8 cellular contexts compared by ENCODE assay signal in genomic region chrX:54530358-54530900, GRCh38. TPM values are rescaled to one million over a fixed set of nuclear protein-coding genes. Genes with fewer than 3 reads are reported as not detected.
DNase-seq lines count a peak whose midpoint lies in the region; ATAC-seq and TF ChIP-seq lines count a peak whose summit lies in the region.

No MANE protein-coding gene starts in this region.

- H3K36me3 Mint-ChIP-seq in endodermal cell (ENCODE audit: low read depth) (peaks cover 27% of the 10 kb centered on the region), natural killer cell (no peaks in the 10 kb centered on the region)

- peak; percentile 2 for DNase-seq in RPMI7951 (ENCODE audit: low read depth)
- DNase-seq in endodermal cell: no peak
- DNase-seq in natural killer cell: no peak
- no peak for DNase-seq in inferior parietal cortex (ENCODE audit: extremely low spot score)
- DNase-seq in SW480 (ENCODE audit: low spot score): no peak
- DNase-seq in NCI-H2227 treated with DMSO at 0.1 percent for 48 hours (lab: John Stamatoyannopoulos, UW): no peak

- H3K4me3 ChIP-seq in endodermal cell (ENCODE audit: low read length): peak overlapping the region; percentile 87

- H3K9me3 ChIP-seq in endodermal cell (ENCODE audit: control insufficient read depth, low read length): no peaks in the 10 kb centered on the region

- H3K9ac ChIP-seq in endodermal cell (ENCODE audit: extremely low read depth, low read length, poor library complexity, severe bottlenecking): peak overlapping the region; percentile 59

- H3K27me3 Mint-ChIP-seq in endodermal cell (ENCODE audit: insufficient read depth) (no peaks in the 10 kb centered on the region), natural killer cell (ENCODE audit: low read depth in 2 of 2) (no peaks in the 10 kb centered on the region)

- peaks cover 15% of the 10 kb centered on the region for H3K36me3 ChIP-seq in endodermal cell (ENCODE audit: control insufficient read depth, insufficient read depth, low read length)

- H3K27ac ChIP-seq in endodermal cell (ENCODE audit: low read depth, low read length): no peak overlapping the region

- TF ChIP-seq CTCF in endodermal cell (conservative IDR thresholded peaks at IDR 0.05) (no peak), natural killer cell (IDR thresholded peaks at IDR 0.05) (no peak)

- peak overlapping the region; percentile 86 for H3K4me3 Mint-ChIP-seq in endodermal cell
- H3K4me3 Mint-ChIP-seq in natural killer cell: peak overlapping the region; percentile 92

- intact Hi-C loops in natural killer cell (cut with micrococcal nuclease): loop anchor here (2.0 to 5.0 kb wide), 2 partner anchors 108 to 277 kb away; partner anchors contain the start of gene MAGED2

- no peaks in the 10 kb centered on the region for H3K4me1 ChIP-seq in endodermal cell (ENCODE audit: control insufficient read depth, insufficient read depth, low read length)

- WGBS in endodermal cell (ENCODE audit: insufficient coverage in 1 of 2, insufficient read length in 1 of 2), 2 experiments: 0% methylated on average over 2 to 21 of the region's 21 CpGs

- H3K9me3 Mint-ChIP-seq in endodermal cell (peaks cover 56% of the 10 kb centered on the region), natural killer cell (no peaks in the 10 kb centered on the region)

- H3K27ac Mint-ChIP-seq in endodermal cell: peak overlapping the region; percentile 89
- peak overlapping the region; percentile 85 to 86 for H3K27ac Mint-ChIP-seq in natural killer cell

- ATAC-seq in GM18502 (IDR thresholded peaks at IDR 0.05; ENCODE audit: poor library complexity, unreplicated experiment): peak; percentile 42
- ATAC-seq in HG02610 (IDR thresholded peaks at IDR 0.05; ENCODE audit: unreplicated experiment): peak; percentile 30
- peak; percentile 23 to 43 (median 33) for ATAC-seq in natural killer cell

- H3K4me1 Mint-ChIP-seq in endodermal cell (peaks cover 7% of the 10 kb centered on the region), natural killer cell (peaks cover 26 to 28% of the 10 kb centered on the region in 2 donors)

- no peaks in the 10 kb centered on the region for H3K27me3 ChIP-seq in endodermal cell (ENCODE audit: control insufficient read depth, insufficient read depth, low read length, poor library complexity, severe bottlenecking)

RNA-seq across cellular contexts. Expression of gene GNL3L, which starts 0.4 kb away (rescaled TPM):
- 27.4 and 34.4 TPM in 2 replicates for total RNA-seq in RPMI7951 (2014; rRNA removed; shearing (Covaris generic))
- total RNA-seq in endodermal cell (10 to 100 TPM; 40.2 to 43.8 TPM), natural killer cell (10 to 100 TPM; 44.5 to 50.0 (median 49.2) TPM)
- 15.1 TPM for polyA plus RNA-seq in endodermal cell (2013, experiment 1 of 2)
- 13.6 TPM for polyA plus RNA-seq in endodermal cell (2013, experiment 2 of 2)

RNA-seq across cellular contexts. Expression of gene FGD1, which starts 34.4 kb away (rescaled TPM):
- 7.0 and 8.0 TPM in 2 replicates for total RNA-seq in RPMI7951 (2014; rRNA removed; shearing (Covaris generic))
- 10 to 100 TPM; 23.9 to 46.0 TPM for total RNA-seq in endodermal cell
- 25.4 TPM for polyA plus RNA-seq in endodermal cell (2013, experiment 1 of 2)
- 23.6 TPM for polyA plus RNA-seq in endodermal cell (2013, experiment 2 of 2)
- under 1 TPM in 1 of 3 donors, not detected in 2; 0.07 TPM for total RNA-seq in natural killer cell
